Comparison of ENCODE assay signal across 37 cellular contexts in genomic region chr2:46512185-46512584, GRCh38. TPM values are rescaled to one million over a fixed set of nuclear protein-coding genes. Genes with fewer than 3 reads are reported as not detected.
"Had no signal": no experiment of that assay in that cellular context is flagged by ENCODE, and none has a peak within 500 bp of the region (broad histone marks: within the 10 kb centered on the region; RNA-seq: fewer than 3 reads in every experiment).

No MANE protein-coding gene starts in this region.

- H3K27ac Mint-ChIP-seq: activated CD4-positive, alpha-beta memory T cell treated with anti-CD3 and anti-CD28 coated beads, Interleukin-2, amount 10 ng/mL, durations not matched to agents 7 days and 5 days; activated CD4-positive, alpha-beta T cell treated with anti-CD3 and anti-CD28 coated beads, Interleukin-2, amount 10 ng/mL, durations not matched to agents 7 days and 5 days; activated naive CD8-positive, alpha-beta T cell; activated T-helper 17 cell treated with anti-CD3 and anti-CD28 coated beads, Interleukin-2, amount 50 U/mL, for 72 hours; dendritic cell treated with granulocyte-macrophage colony-stimulating factor and Interleukin-4, amounts not matched to agents 40 ng/mL and 50 ng/mL, for 4 days; endodermal cell; T-cell; T-helper 1 cell treated with Interleukin-12 subunit alpha and Interleukin-12 subunit beta and Interleukin-4 antibody, amounts not matched to agents 30 μg/mL and 1 μg/mL, for 36 hours; T-helper 2 cell treated with Interferon-gamma antibody and Interleukin-4, amounts not matched to agents 5 μg/mL and 100 μg/mL, for 36 hours; WTC11 had no signal

- ATAC-seq: activated T-cell treated with anti-CD3 and anti-CD28 coated beads, Interleukin-2, amount 50 U/mL, for 4 hours; activated T-helper 17 cell treated with anti-CD3 and anti-CD28 coated beads, Interleukin-2, amount 50 U/mL, for 72 hours; foreskin keratinocyte; gastrocnemius medialis; heart right ventricle; T-cell; WTC11 had no signal

- H3K27me3 Mint-ChIP-seq: activated CD4-positive, alpha-beta memory T cell treated with anti-CD3 and anti-CD28 coated beads, Interleukin-2, amount 10 ng/mL, durations not matched to agents 7 days and 5 days; activated T-helper 17 cell treated with anti-CD3 and anti-CD28 coated beads, Interleukin-2, amount 50 U/mL, for 72 hours; central memory CD8-positive, alpha-beta T cell; dendritic cell treated with granulocyte-macrophage colony-stimulating factor and Interleukin-4, amounts not matched to agents 40 ng/mL and 50 ng/mL, for 4 days; T-cell had no signal

- H3K4me1 ChIP-seq: esophagus muscularis mucosa, foreskin keratinocyte, gastrocnemius medialis, heart right ventricle had no signal

- H3K9me3 ChIP-seq: gastrocnemius medialis had no signal

- H3K27me3 ChIP-seq: brain microvascular endothelial cell, dorsolateral prefrontal cortex, esophagus muscularis mucosa, gastrocnemius medialis, heart right ventricle had no signal

- H3K4me1 Mint-ChIP-seq: activated T-helper 17 cell treated with anti-CD3 and anti-CD28 coated beads, Interleukin-2, amount 50 U/mL, for 72 hours; endodermal cell; WTC11 had no signal

- DNase-seq: activated CD4-positive, alpha-beta memory T cell treated with anti-CD3 and anti-CD28 coated beads, Interleukin-2, amount 10 ng/mL, durations not matched to agents 7 days and 5 days; activated CD4-positive, alpha-beta T cell treated with anti-CD3 and anti-CD28 coated beads for 1 hour; activated CD4-positive, alpha-beta T cell treated with anti-CD3 and anti-CD28 coated beads for 4 hours; activated CD4-positive, alpha-beta T cell treated with anti-CD3 and anti-CD28 coated beads, Interleukin-2, amount 10 ng/mL, durations not matched to agents 7 days and 5 days; activated CD4-positive, alpha-beta T cell treated with anti-CD3 and anti-CD28 coated beads, Interleukin-2, amount 50 U/mL, for 4 hours; activated effector memory CD4-positive, alpha-beta T cell treated with Interleukin-2 at 50 U/mL for 16 hours; activated gamma-delta T cell treated with Interleukin-2 at 50 U/mL for 16 hours; activated naive CD4-positive, alpha-beta T cell treated with anti-CD3 and anti-CD28 coated beads, Interleukin-2, amount 50 U/mL, for 16 hours; activated naive CD4-positive, alpha-beta T cell treated with Interleukin-2 at 50 U/mL for 16 hours; activated T-cell treated with anti-CD3 and anti-CD28 coated beads, Interleukin-2, amount 50 U/mL, for 4 hours; amniotic stem cell; anterior cingulate cortex; brain microvascular endothelial cell; effector memory CD4-positive, alpha-beta T cell; endodermal cell; foreskin keratinocyte; gastrocnemius medialis; heart right ventricle; SW 1271; T-cell; T1000 had no signal

- H3K4me3 Mint-ChIP-seq: activated CD4-positive, alpha-beta memory T cell treated with anti-CD3 and anti-CD28 coated beads, Interleukin-2, amount 10 ng/mL, durations not matched to agents 7 days and 5 days; activated CD4-positive, alpha-beta T cell treated with anti-CD3 and anti-CD28 coated beads, Interleukin-2, amount 10 ng/mL, durations not matched to agents 7 days and 5 days; activated naive CD8-positive, alpha-beta T cell; activated T-cell treated with anti-CD3 and anti-CD28 coated beads, Interleukin-2, amount 50 U/mL, for 4 hours; activated T-helper 17 cell treated with anti-CD3 and anti-CD28 coated beads, Interleukin-2, amount 50 U/mL, for 72 hours; central memory CD8-positive, alpha-beta T cell; dendritic cell treated with granulocyte-macrophage colony-stimulating factor and Interleukin-4, amounts not matched to agents 40 ng/mL and 50 ng/mL, for 4 days; endodermal cell; T-cell; T-helper 1 cell treated with Interleukin-12 subunit alpha and Interleukin-12 subunit beta and Interleukin-4 antibody, amounts not matched to agents 30 μg/mL and 1 μg/mL, for 36 hours; T-helper 2 cell treated with Interferon-gamma antibody and Interleukin-4, amounts not matched to agents 5 μg/mL and 100 μg/mL, for 36 hours; WTC11 had no signal

- H3K4me3 ChIP-seq: coronary artery, dorsolateral prefrontal cortex, esophagus muscularis mucosa, gastrocnemius medialis, heart right ventricle had no signal

- H3K27ac ChIP-seq: brain microvascular endothelial cell, coronary artery, dorsolateral prefrontal cortex, esophagus muscularis mucosa, foreskin keratinocyte, gastrocnemius medialis, heart right ventricle had no signal

- H3K36me3 ChIP-seq: brain microvascular endothelial cell, esophagus muscularis mucosa, gastrocnemius medialis, heart right ventricle had no signal

RNA-seq across cellular contexts. Expression of gene TMEM247, which starts 32.8 kb away (rescaled TPM):
- total RNA-seq: activated CD4-positive, alpha-beta memory T cell treated with anti-CD3 and anti-CD28 coated beads, Interleukin-2, amount 10 ng/mL, durations not matched to agents 7 days and 5 days; activated CD4-positive, alpha-beta T cell treated with anti-CD3 and anti-CD28 coated beads, Interleukin-2, amount 10 ng/mL, durations not matched to agents 7 days and 5 days; activated CD8-positive, alpha-beta memory T cell treated with anti-CD3 and anti-CD28 coated beads for 36 hours; activated T-cell treated with anti-CD3 and anti-CD28 coated beads, Interleukin-2, amount 50 U/mL, for 4 hours; activated T-helper 17 cell treated with anti-CD3 and anti-CD28 coated beads, Interleukin-2, amount 50 U/mL, for 72 hours; astrocyte; bronchial epithelial cell; cardiac septum; cerebellum; dorsolateral prefrontal cortex; endodermal cell; epithelial cell of proximal tubule; esophagus muscularis mucosa; foreskin keratinocyte; gastrocnemius medialis; heart right ventricle; T-cell; WTC11 had no signal
